Comparison of ENCODE assay signal across 18 cellular contexts in the genomic region with DNA sequence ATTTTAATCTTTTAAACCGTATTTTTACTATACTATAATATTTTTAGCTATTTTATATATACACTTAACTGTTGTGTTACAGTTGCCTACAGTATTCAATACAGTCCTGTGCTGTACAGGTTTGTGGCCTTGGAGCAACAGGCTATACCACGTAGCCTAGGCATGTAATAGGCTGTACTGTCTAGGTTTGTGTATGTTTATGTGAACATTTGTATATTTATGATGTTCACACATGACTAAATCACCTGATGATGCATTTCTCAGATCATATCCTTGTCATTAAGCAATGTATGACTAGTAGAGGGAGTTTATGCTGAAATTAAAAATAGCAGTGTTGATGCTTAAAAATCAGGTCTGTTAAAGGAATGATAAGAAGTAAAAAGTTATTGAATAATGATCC.
DNase-seq lines count a peak whose midpoint lies in the region; ATAC-seq and TF ChIP-seq lines count a peak whose summit lies in the region.
"Had no signal": no experiment of that assay in that cellular context is flagged by ENCODE, and none has a peak within 500 bp of the region (broad histone marks: within the 10 kb centered on the region; RNA-seq: fewer than 3 reads in every experiment).

No MANE protein-coding gene starts in this region.

- dilution Hi-C loops in IMR-90 (cut with HindIII; ENCODE audit: low sequenced_read_pairs, unreplicated experiment): no loop called here

- H3K4me3 Mint-ChIP-seq in activated CD4-positive, alpha-beta T cell treated with anti-CD3 and anti-CD28 coated beads for 36 hours: no peak overlapping the region
- peak overlapping the region; percentile 6 for H3K4me3 Mint-ChIP-seq in activated CD4-positive, alpha-beta memory T cell treated with anti-CD3 and anti-CD28 coated beads, Interleukin-2, amount 10 ng/mL, durations not matched to agents 7 days and 5 days
- H3K4me3 Mint-ChIP-seq in naive thymus-derived CD4-positive, alpha-beta T cell: peak overlapping the region in 1 of 10 donors; percentile 32

- no peak overlapping the region for H4K5ac ChIP-seq in IMR-90 (ENCODE audit: low read depth, low read length)

- H3K27ac Mint-ChIP-seq in activated CD4-positive, alpha-beta T cell treated with anti-CD3 and anti-CD28 coated beads for 36 hours: no peak overlapping the region
- peak overlapping the region; percentile 16 for H3K27ac Mint-ChIP-seq in activated CD4-positive, alpha-beta memory T cell treated with anti-CD3 and anti-CD28 coated beads, Interleukin-2, amount 10 ng/mL, durations not matched to agents 7 days and 5 days
- peak overlapping the region in 2 of 9 donors; percentile 38 to 82 for H3K27ac Mint-ChIP-seq in naive thymus-derived CD4-positive, alpha-beta T cell

- H3K79me1 ChIP-seq in IMR-90 (ENCODE audit: low read depth in 1 of 2, low read length in 2 of 2): peaks cover 25 to 71% of the 10 kb centered on the region in 2 experiments

- TF ChIP-seq RAD21 in IMR-90 (IDR thresholded peaks at IDR 0.05; ENCODE audit: low read length): no peak

- H4K20me1 ChIP-seq in IMR-90 (ENCODE audit: insufficient read depth, low read length): peaks cover 36% of the 10 kb centered on the region
- H4K20me1 ChIP-seq in Karpas-422 (ENCODE audit: insufficient read depth, low read depth, low read length): peaks cover 31% of the 10 kb centered on the region

- H4K91ac ChIP-seq in IMR-90 (ENCODE audit: insufficient read depth, low read depth, low read length): no peak overlapping the region

- H3K4ac ChIP-seq in IMR-90 (ENCODE audit: low read depth, low read length): no peak overlapping the region

- H2BK20ac ChIP-seq in IMR-90 (ENCODE audit: low read depth, low read length): no peak overlapping the region

- H3K27me3 ChIP-seq in IMR-90 (ENCODE audit: control insufficient read depth, insufficient read depth, low read length): no peaks in the 10 kb centered on the region
- H3K27me3 ChIP-seq in naive thymus-derived CD4-positive, alpha-beta T cell (ENCODE audit: control insufficient read depth in 2 of 2, insufficient read depth in 2 of 2, low read length in 2 of 2): no peaks in the 10 kb centered on the region
- H3K27me3 ChIP-seq in tibial nerve: no peaks in the 10 kb centered on the region
- H3K27me3 ChIP-seq in Karpas-422 (ENCODE audit: low read length): no peaks in the 10 kb centered on the region
- H3K27me3 ChIP-seq: BLaER1 treated with 17β-estradiol and CSF1 and Interleukin-3, amounts not matched to agents 10 nM and 100 nM had no signal

- no peak overlapping the region for H3K4me2 ChIP-seq in IMR-90 (ENCODE audit: low read depth, low read length)
- H3K4me2 ChIP-seq in Karpas-422 (ENCODE audit: low read depth, low read length, poor library complexity, severe bottlenecking): no peak overlapping the region
- H3K4me2 ChIP-seq: BLaER1 treated with 17β-estradiol and CSF1 and Interleukin-3, amounts not matched to agents 10 nM and 100 nM had no signal

- H3K56ac ChIP-seq in IMR-90 (ENCODE audit: extremely low read depth, insufficient read depth, low read length): no peak overlapping the region

- intact Hi-C loops in activated CD4-positive, alpha-beta T cell treated with anti-CD3 and anti-CD28 coated beads for 36 hours (cut with DNase I, micrococcal nuclease): loop anchor here in 1 of 2 experiments (5.0 kb wide), 1 partner anchor 35 kb away; no protein-coding TSS in a partner anchor
- intact Hi-C loops in IMR-90 (cut with micrococcal nuclease): no loop called here
- intact Hi-C loops in naive thymus-derived CD4-positive, alpha-beta T cell (cut with micrococcal nuclease): loop anchor here in 1 of 2 donors (1.0 to 2.0 kb wide), 2 partner anchors 8 to 14 kb away; no protein-coding TSS in a partner anchor

- no peak overlapping the region for H2AK5ac ChIP-seq in IMR-90 (ENCODE audit: low read depth, low read length)

- H3K9me2 ChIP-seq in Karpas-422 (replicated peaks; ENCODE audit: insufficient read depth, low read length): no peaks in the 10 kb centered on the region

- no peak overlapping the region for H2AK9ac ChIP-seq in IMR-90 (replicated peaks; ENCODE audit: low read depth, low read length, poor library complexity)

- no peaks in the 10 kb centered on the region for H3K27me3 Mint-ChIP-seq in activated CD4-positive, alpha-beta T cell treated with anti-CD3 and anti-CD28 coated beads for 36 hours
- H3K27me3 Mint-ChIP-seq in activated CD4-positive, alpha-beta memory T cell treated with anti-CD3 and anti-CD28 coated beads, Interleukin-2, amount 10 ng/mL, durations not matched to agents 7 days and 5 days: no peaks in the 10 kb centered on the region
- no peaks in the 10 kb centered on the region for H3K27me3 Mint-ChIP-seq in naive thymus-derived CD4-positive, alpha-beta T cell

- H3K27ac ChIP-seq in IMR-90 (ENCODE audit: insufficient read depth, low read length) (no peak overlapping the region), tibial nerve (no peak overlapping the region), Karpas-422 (ENCODE audit: low read length) (no peak overlapping the region)
- H3K27ac ChIP-seq in naive thymus-derived CD4-positive, alpha-beta T cell (ENCODE audit: low read depth, low read length): peak overlapping the region; percentile 39
- H3K27ac ChIP-seq: BLaER1 treated with 17β-estradiol and CSF1 and Interleukin-3, amounts not matched to agents 10 nM and 100 nM had no signal

- ATAC-seq in activated CD4-positive, alpha-beta T cell treated with anti-CD3 and anti-CD28 coated beads for 36 hours: peak; percentile 49
- ATAC-seq in IMR-90 (ENCODE audit: low read depth): no peak
- no peak for ATAC-seq in naive thymus-derived CD4-positive, alpha-beta T cell

- no peak overlapping the region for H3K18ac ChIP-seq in IMR-90 (ENCODE audit: low read depth, low read length)

- no peak overlapping the region for H3K23ac ChIP-seq in IMR-90 (ENCODE audit: low read depth, low read length)

- H4K8ac ChIP-seq in IMR-90 (ENCODE audit: low read depth in 2 of 2, low read length in 2 of 2): no peak overlapping the region

- no peaks in the 10 kb centered on the region for H3K9me3 Mint-ChIP-seq in activated CD4-positive, alpha-beta T cell treated with anti-CD3 and anti-CD28 coated beads for 36 hours (ENCODE audit: low read depth)
- no peaks in the 10 kb centered on the region for H3K9me3 Mint-ChIP-seq in activated CD4-positive, alpha-beta memory T cell treated with anti-CD3 and anti-CD28 coated beads, Interleukin-2, amount 10 ng/mL, durations not matched to agents 7 days and 5 days
- H3K9me3 Mint-ChIP-seq in naive thymus-derived CD4-positive, alpha-beta T cell: no peaks in the 10 kb centered on the region

- H3K9ac ChIP-seq in IMR-90 (ENCODE audit: low read depth, low read length): no peak overlapping the region
- no peak overlapping the region for H3K9ac ChIP-seq in Karpas-422 (ENCODE audit: low read length)
- H3K9ac ChIP-seq: BLaER1 treated with 17β-estradiol and CSF1 and Interleukin-3, amounts not matched to agents 10 nM and 100 nM had no signal

- peaks cover 12% of the 10 kb centered on the region for H3K36me3 Mint-ChIP-seq in activated CD4-positive, alpha-beta T cell treated with anti-CD3 and anti-CD28 coated beads for 36 hours (ENCODE audit: low read depth)
- H3K36me3 Mint-ChIP-seq in activated CD4-positive, alpha-beta memory T cell treated with anti-CD3 and anti-CD28 coated beads, Interleukin-2, amount 10 ng/mL, durations not matched to agents 7 days and 5 days (ENCODE audit: low read depth): peaks cover 52% of the 10 kb centered on the region
- H3K36me3 Mint-ChIP-seq in naive thymus-derived CD4-positive, alpha-beta T cell: peaks cover 0 to 30% (median 0%) of the 10 kb centered on the region in 5 donors

- H3K4me1 Mint-ChIP-seq in activated CD4-positive, alpha-beta T cell treated with anti-CD3 and anti-CD28 coated beads for 36 hours: peaks cover 82% of the 10 kb centered on the region
- peaks cover 73% of the 10 kb centered on the region for H3K4me1 Mint-ChIP-seq in activated CD4-positive, alpha-beta memory T cell treated with anti-CD3 and anti-CD28 coated beads, Interleukin-2, amount 10 ng/mL, durations not matched to agents 7 days and 5 days
- peaks cover 48 to 86% (median 73%) of the 10 kb centered on the region in 7 donors for H3K4me1 Mint-ChIP-seq in naive thymus-derived CD4-positive, alpha-beta T cell

- H2AFZ ChIP-seq in IMR-90 (replicated peaks; ENCODE audit: low read length, poor library complexity) (no peak overlapping the region), Karpas-422 (ENCODE audit: low read length) (no peak overlapping the region)

- POLR2A ChIA-PET in activated CD4-positive, alpha-beta T cell treated with anti-CD3 and anti-CD28 coated beads for 36 hours (lab: Charles Lee): no interaction called here
- POLR2A ChIA-PET in IMR-90 (lab: Charles Lee; ENCODE audit: unreplicated experiment): no interaction called here
- POLR2A ChIA-PET in activated CD4-positive, alpha-beta memory T cell treated with anti-CD3 and anti-CD28 coated beads, Interleukin-2, amount 10 ng/mL, durations not matched to agents 7 days and 5 days (lab: Charles Lee): interaction anchor here (1.0 to 13.3 kb wide), 2 partner anchors 14 to 92 kb away, joined by 3 to 279 read pairs; a partner anchor contains a TSS
- POLR2A ChIA-PET in naive thymus-derived CD4-positive, alpha-beta T cell (lab: Charles Lee): no interaction called here

- WGBS in IMR-90 (ENCODE audit: extremely low coverage in 2 of 2, insufficient read length in 1 of 2), 2 experiments: no CpG with 5 or more reads among the region's 2 CpGs
- 86 to 91% methylated on average over 2 of the region's 2 CpGs for WGBS in tibial nerve, 2 donors

- peaks cover 10% of the 10 kb centered on the region for H3K4me1 ChIP-seq in IMR-90 (ENCODE audit: control insufficient read depth, insufficient read depth, low read length)
- peaks cover 23 to 25% of the 10 kb centered on the region in 2 donors for H3K4me1 ChIP-seq in naive thymus-derived CD4-positive, alpha-beta T cell (ENCODE audit: control insufficient read depth in 2 of 2, insufficient read depth in 2 of 2, low read length in 2 of 2)
- H3K4me1 ChIP-seq in tibial nerve: peaks cover 0 to 46% (median 0%) of the 10 kb centered on the region in 4 donors
- H3K4me1 ChIP-seq in Karpas-422 (ENCODE audit: low read length): no peaks in the 10 kb centered on the region

- in situ Hi-C loops in IMR-90 (cut with MboI; ENCODE audit: low sequenced_read_pairs): no loop called here

- H3K36me3 ChIP-seq in IMR-90 (ENCODE audit: control insufficient read depth, insufficient read depth, low read length) (no peaks in the 10 kb centered on the region), tibial nerve (no peaks in the 10 kb centered on the region), Karpas-422 (ENCODE audit: insufficient read depth, low read length) (no peaks in the 10 kb centered on the region)
- H3K36me3 ChIP-seq in naive thymus-derived CD4-positive, alpha-beta T cell (ENCODE audit: control insufficient read depth in 2 of 3, insufficient read depth in 3 of 3, low read length in 3 of 3): no peaks in the 10 kb centered on the region

- no peak overlapping the region for H2BK120ac ChIP-seq in IMR-90 (ENCODE audit: low read depth, low read length)

- no peak overlapping the region for H3K14ac ChIP-seq in IMR-90 (replicated peaks; ENCODE audit: low read depth, low read length)

- TF ChIP-seq EP300 in tibial nerve (IDR thresholded peaks at IDR 0.05): no peak

- no peak for TF ChIP-seq POLR2A in IMR-90 (IDR thresholded peaks at IDR 0.05; ENCODE audit: low read depth, low read length)
- TF ChIP-seq POLR2A in tibial nerve (IDR thresholded peaks at IDR 0.05): no peak

- H3K79me2 ChIP-seq in Karpas-422 (ENCODE audit: low read length): no peaks in the 10 kb centered on the region

- CTCF ChIA-PET in activated CD4-positive, alpha-beta T cell treated with anti-CD3 and anti-CD28 coated beads for 36 hours (lab: Charles Lee): interaction anchor here (3.8 to 11.6 kb wide), 2 partner anchors 9 to 12 kb away, joined by 33 to 119 read pairs; no protein-coding TSS in a partner anchor
- CTCF ChIA-PET in IMR-90 (lab: Yijun Ruan, JAX): interaction anchor here (0.7 to 1.0 kb wide), 2 partner anchors 9 to 13 kb away, joined by 3 read pairs; no protein-coding TSS in a partner anchor
- CTCF ChIA-PET in activated CD4-positive, alpha-beta memory T cell treated with anti-CD3 and anti-CD28 coated beads, Interleukin-2, amount 10 ng/mL, durations not matched to agents 7 days and 5 days (lab: Charles Lee): interaction anchor here (22.2 kb wide), 1 partner anchor 10 kb away, joined by 365 read pairs; no protein-coding TSS in a partner anchor
- CTCF ChIA-PET in naive thymus-derived CD4-positive, alpha-beta T cell (lab: Charles Lee): interaction anchor here (0.5 to 3.9 kb wide), 2 partner anchors 10 to 138 kb away, joined by 3 to 18 read pairs; no protein-coding TSS in a partner anchor

- no peak overlapping the region for H2BK15ac ChIP-seq in IMR-90 (ENCODE audit: low read depth, low read length)

- H3K4me3 ChIP-seq in IMR-90 (ENCODE audit: insufficient read depth, low read depth, low read length) (no peak overlapping the region), tibial nerve (no peak overlapping the region), Karpas-422 (ENCODE audit: low read length) (no peak overlapping the region)
- H3K4me3 ChIP-seq in naive thymus-derived CD4-positive, alpha-beta T cell (ENCODE audit: low read length): no peak overlapping the region
- H3K4me3 ChIP-seq: BLaER1 treated with 17β-estradiol and CSF1 and Interleukin-3, amounts not matched to agents 10 nM and 100 nM had no signal

- no peak for TF ChIP-seq CTCF in IMR-90 (conservative IDR thresholded peaks at IDR 0.05; ENCODE audit: low read depth, low read length)
- no peak for TF ChIP-seq CTCF in tibial nerve (IDR thresholded peaks at IDR 0.05)

- H3K9me3 ChIP-seq in IMR-90 (ENCODE audit: control insufficient read depth, insufficient read depth, low read length) (no peaks in the 10 kb centered on the region), tibial nerve (no peaks in the 10 kb centered on the region), Karpas-422 (ENCODE audit: low read length) (no peaks in the 10 kb centered on the region)
- no peaks in the 10 kb centered on the region for H3K9me3 ChIP-seq in naive thymus-derived CD4-positive, alpha-beta T cell (ENCODE audit: control insufficient read depth in 2 of 3, low read length in 3 of 3)
- H3K9me3 ChIP-seq: BLaER1 treated with 17β-estradiol and CSF1 and Interleukin-3, amounts not matched to agents 10 nM and 100 nM; Caco-2 had no signal

- no TSS peak for BruUV-seq in IMR-90 (replicated peaks; lab: Mats Ljungman, UMichigan)

- peaks cover 13% of the 10 kb centered on the region for H3K9me1 ChIP-seq in IMR-90 (ENCODE audit: insufficient read depth, low read length)

- H2BK5ac ChIP-seq in IMR-90 (ENCODE audit: low read depth, low read length, poor library complexity, severe bottlenecking): no peak overlapping the region

- DNase-seq in activated CD4-positive, alpha-beta T cell treated with anti-CD3 and anti-CD28 coated beads for 36 hours: no peak
- DNase-seq in activated CD4-positive, alpha-beta T cell treated with anti-CD3 and anti-CD28 coated beads for 48 hours: no peak
- peak; percentile 31 for DNase-seq in IMR-90
- no peak for DNase-seq in activated CD4-positive, alpha-beta memory T cell treated with anti-CD3 and anti-CD28 coated beads, Interleukin-2, amount 10 ng/mL, durations not matched to agents 7 days and 5 days
- no peak for DNase-seq in naive thymus-derived CD4-positive, alpha-beta T cell
- no peak for DNase-seq in tibial nerve (ENCODE audit: low spot score in 2 of 2)
- no peak for DNase-seq in globus pallidus (ENCODE audit: low spot score)
- DNase-seq in Karpas-422: no peak
- DNase-seq: 8988T, Caco-2, DMS53, KBM-7, NCI-H1092 treated with DMSO at 0.1 percent for 48 hours, NCI-H187, NCI-H446 treated with DMSO at 0.1 percent for 48 hours, NCI-H774, SHP77 treated with DMSO at 0.1 percent for 48 hours had no signal
